21 cellular contexts compared by ENCODE assay signal in the genomic region with DNA sequence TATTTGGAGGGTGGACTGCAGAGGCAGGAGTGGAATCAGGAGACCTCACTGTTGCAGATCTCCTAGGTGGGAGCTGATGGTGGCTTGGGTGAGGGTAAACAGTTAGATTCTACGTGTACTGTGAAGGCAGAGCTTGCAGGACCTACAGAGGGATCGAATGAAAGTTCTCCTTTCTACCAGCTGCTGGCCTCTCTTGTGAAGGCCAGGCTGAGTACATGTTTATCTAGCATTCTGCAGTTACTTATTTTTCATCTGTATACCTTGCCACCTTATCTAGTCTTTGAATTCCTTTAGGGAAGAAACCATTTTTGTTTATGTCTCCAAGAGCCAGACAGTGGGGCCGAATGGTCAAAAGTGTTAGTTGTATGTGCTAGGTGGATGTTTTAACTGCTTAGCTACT. TPM values are rescaled to one million over a fixed set of nuclear protein-coding genes. Genes with fewer than 3 reads are reported as not detected.
DNase-seq lines count a peak whose midpoint lies in the region; ATAC-seq, FAIRE-seq and TF ChIP-seq lines count a peak whose summit lies in the region.
"Had no signal": no experiment of that assay in that cellular context is flagged by ENCODE, and none has a peak within 500 bp of the region (broad histone marks: within the 10 kb centered on the region; RNA-seq: fewer than 3 reads in every experiment).

No MANE protein-coding gene starts in this region.

- H2AFZ ChIP-seq in H1 (ENCODE audit: low read length): no peak overlapping the region

- no TSS peak for BruUV-seq in Calu3 (replicated peaks; lab: Mats Ljungman, UMichigan)

- intact Hi-C loops in CD4-positive, alpha-beta T cell (cut with DNase I, micrococcal nuclease): no loop called here
- intact Hi-C loops in Calu3 (cut with micrococcal nuclease; ENCODE audit: unreplicated experiment): no loop called here

- WGBS in H1 (ENCODE audit: extremely low coverage in 1 of 2, insufficient coverage in 1 of 2, insufficient read length in 1 of 2, insufficient replicate concordance in 2 of 2, low coverage in 1 of 2, low lambda C conversion rate in 2 of 2, missing lambda C conversion rate in 1 of 2), 2 experiments: 90% methylated on average over 3 of the region's 3 CpGs; no CpG with 5 or more reads in 1 of the 2 experiments

- H4K20me1 ChIP-seq in H1 (replicated peaks in 1 of 2; ENCODE audit: control insufficient read depth in 1 of 2, insufficient read depth in 2 of 2, low read length in 2 of 2): no peaks in the 10 kb centered on the region

- H3K14ac ChIP-seq in H1 (ENCODE audit: insufficient read length): no peak overlapping the region

- no peak overlapping the region for H2BK120ac ChIP-seq in H1 (replicated peaks; ENCODE audit: low read depth, low read length)

- no peak for DNase-seq in CD4-positive, alpha-beta T cell
- no peak for DNase-seq in Calu3
- no peak for DNase-seq in T-cell
- DNase-seq in H1 (ENCODE audit: low read depth in 1 of 2, low spot score in 2 of 2): no peak
- no peak for DNase-seq in NOMO-1 (lab: John Stamatoyannopoulos, UW; ENCODE audit: unreplicated experiment in 2 of 2)
- DNase-seq in AG08396 (ENCODE audit: low spot score): no peak
- DNase-seq in DMS153 (lab: John Stamatoyannopoulos, UW): no peak
- DNase-seq: activated CD8-positive, alpha-beta T cell treated with anti-CD3 and anti-CD28 coated beads for 36 hours; activated T-cell treated with anti-CD3 and anti-CD28 coated beads, Interleukin-2, amount 50 U/mL, for 4 hours; Caco-2; heart left ventricle; NCI-H524 treated with DMSO at 0.1 percent for 48 hours; stomach had no signal

- H3K36me3 Mint-ChIP-seq in CD4-positive, alpha-beta T cell (ENCODE audit: low read depth): no peaks in the 10 kb centered on the region
- peaks cover 49% of the 10 kb centered on the region for H3K36me3 Mint-ChIP-seq in Calu3 (ENCODE audit: insufficient read depth, unreplicated experiment)
- peaks cover 10% of the 10 kb centered on the region for H3K36me3 Mint-ChIP-seq in T-cell
- H3K36me3 Mint-ChIP-seq: mesothelial cell of epicardium, type B pancreatic cell had no signal

- H2BK5ac ChIP-seq in H1 (ENCODE audit: low read depth, low read length): no peak overlapping the region

- no peak overlapping the region for H4K5ac ChIP-seq in H1 (ENCODE audit: insufficient read length, low read depth, low read length)

- H4K91ac ChIP-seq in H1 (replicated peaks; ENCODE audit: insufficient read length, low read length): peak overlapping the region; percentile 1

- H3K9ac ChIP-seq in H1 (replicated peaks in 1 of 4; ENCODE audit: extremely low read depth in 1 of 4, low read depth in 3 of 4, low read length in 3 of 4): no peak overlapping the region

- H3K27me3 Mint-ChIP-seq in CD4-positive, alpha-beta T cell: no peaks in the 10 kb centered on the region
- no peaks in the 10 kb centered on the region for H3K27me3 Mint-ChIP-seq in Calu3 (ENCODE audit: unreplicated experiment)
- H3K27me3 Mint-ChIP-seq in T-cell: no peaks in the 10 kb centered on the region
- H3K27me3 Mint-ChIP-seq: activated CD8-positive, alpha-beta T cell treated with anti-CD3 and anti-CD28 coated beads for 36 hours had no signal

- H3K18ac ChIP-seq in H1 (ENCODE audit: extremely low read depth, low read length): no peak overlapping the region

- no peak for TF ChIP-seq RAD21 in H1 (IDR thresholded peaks at IDR 0.05 in 1 of 2, conservative IDR thresholded peaks at IDR 0.05 in 1 of 2; ENCODE audit: low read depth in 2 of 2, low read length in 2 of 2)

- H2BK15ac ChIP-seq in H1 (ENCODE audit: low read length): no peak overlapping the region

- no peaks in the 10 kb centered on the region; the same call in 1 of the 2 replicates for H3K23me2 ChIP-seq in H1 (ENCODE audit: low read depth, low read length)

- no peak for TF ChIP-seq EP300 in H1 (IDR thresholded peaks at IDR 0.05; ENCODE audit: borderline replicate concordance in 1 of 2, low read depth in 2 of 2, low read length in 2 of 2)

- CTCF ChIA-PET in CD4-positive, alpha-beta T cell (lab: Charles Lee): no interaction called here
- CTCF ChIA-PET in Calu3 (lab: Charles Lee) (interaction anchor here (0.8 kb wide), 1 partner anchor 11 kb away, joined by 9 read pairs; no protein-coding TSS in a partner anchor), T-cell (lab: Charles Lee) (no interaction called here), H1 (lab: Charles Lee; ENCODE audit: partially characterized antibody) (interaction anchor here (1.1 to 4.6 kb wide), 3 partner anchors 29 to 200 kb away, joined by 3 to 15 read pairs (median 5); no protein-coding TSS in a partner anchor)

- peak overlapping the region; percentile 69; the same call in 1 of the 2 replicates for H2BK12ac ChIP-seq in H1 (ENCODE audit: low read depth, low read length)

- no peak for TF ChIP-seq CTCF in CD4-positive, alpha-beta T cell (IDR thresholded peaks at IDR 0.05)
- TF ChIP-seq CTCF in Calu3 (IDR thresholded peaks at IDR 0.05; ENCODE audit: unreplicated experiment) (no peak), H1 (IDR thresholded peaks at IDR 0.05; ENCODE audit: control extremely low read depth in 1 of 3, insufficient read depth in 1 of 3, low read depth in 1 of 3, low read length in 3 of 3) (no peak)

- H3K23ac ChIP-seq in H1 (ENCODE audit: insufficient read length): no peak overlapping the region

- H3K79me1 ChIP-seq in H1 (ENCODE audit: low read depth, low read length): no peaks in the 10 kb centered on the region

- peaks cover 58% of the 10 kb centered on the region for H3K4me1 Mint-ChIP-seq in CD4-positive, alpha-beta T cell (ENCODE audit: low read depth)
- peaks cover 77% of the 10 kb centered on the region for H3K4me1 Mint-ChIP-seq in Calu3 (ENCODE audit: low read depth, unreplicated experiment)
- H3K4me1 Mint-ChIP-seq in T-cell: peaks cover 31 to 56% (median 49%) of the 10 kb centered on the region in 3 donors

- POLR2A ChIA-PET in CD4-positive, alpha-beta T cell (lab: Charles Lee): interaction anchor here (3.3 kb wide), 1 partner anchor 12 kb away, joined by 23 read pairs; no protein-coding TSS in a partner anchor
- POLR2A ChIA-PET in T-cell (lab: Charles Lee) (no interaction called here), H1 (lab: Charles Lee; ENCODE audit: partially characterized antibody) (no interaction called here)

- H3K9me3 Mint-ChIP-seq in CD4-positive, alpha-beta T cell: no peaks in the 10 kb centered on the region
- peaks cover 3% of the 10 kb centered on the region for H3K9me3 Mint-ChIP-seq in Calu3 (ENCODE audit: low read depth, unreplicated experiment)
- H3K9me3 Mint-ChIP-seq in T-cell: no peaks in the 10 kb centered on the region
- H3K9me3 Mint-ChIP-seq: activated CD8-positive, alpha-beta T cell treated with anti-CD3 and anti-CD28 coated beads for 36 hours; activated T-cell treated with anti-CD3 and anti-CD28 coated beads, Interleukin-2, amount 50 U/mL, for 4 hours; mesothelial cell of epicardium had no signal

- H3K36me3 ChIP-seq in H1 (ENCODE audit: control insufficient read depth in 2 of 4, insufficient read depth in 4 of 4, low read length in 3 of 4): no peaks in the 10 kb centered on the region
- H3K36me3 ChIP-seq: heart left ventricle, stomach, WERI-Rb-1 had no signal

- no peaks in the 10 kb centered on the region for H3K27me3 ChIP-seq in CD4-positive, alpha-beta T cell (ENCODE audit: control insufficient read depth, insufficient read depth, low read length)
- H3K27me3 ChIP-seq in H1 (replicated peaks in 1 of 4; ENCODE audit: control insufficient read depth in 3 of 4, extremely low read depth in 1 of 4, insufficient read depth in 3 of 4, low read length in 3 of 4): no peaks in the 10 kb centered on the region
- H3K27me3 ChIP-seq: heart left ventricle, stomach had no signal

- H3K9me3 ChIP-seq in CD4-positive, alpha-beta T cell (ENCODE audit: control insufficient read depth, low read length): no peaks in the 10 kb centered on the region
- no peaks in the 10 kb centered on the region for H3K9me3 ChIP-seq in H1 (ENCODE audit: insufficient read depth in 2 of 2, low read depth in 1 of 2, low read length in 1 of 2)
- H3K9me3 ChIP-seq: Caco-2, heart left ventricle, stomach had no signal

- ATAC-seq in CD4-positive, alpha-beta T cell (ENCODE audit: poor library complexity): no peak
- no peak for ATAC-seq in T-cell (replicated peaks in 1 of 4)
- ATAC-seq: activated CD8-positive, alpha-beta T cell treated with anti-CD3 and anti-CD28 coated beads for 36 hours; heart left ventricle; left lobe of liver; Right ventricle myocardium inferior had no signal

- peak overlapping the region; percentile 63; the same call in 1 of the 2 replicates for H2BK20ac ChIP-seq in H1 (ENCODE audit: low read length)

- H3K4ac ChIP-seq in H1 (replicated peaks; ENCODE audit: insufficient read length, low read depth, low read length): no peak overlapping the region

- no peak overlapping the region for H3K4me2 ChIP-seq in H1 (ENCODE audit: insufficient read depth in 1 of 2, low read depth in 2 of 2, low read length in 2 of 2)

- H3K27ac Mint-ChIP-seq in CD4-positive, alpha-beta T cell: peak overlapping the region; percentile 88
- H3K27ac Mint-ChIP-seq in Calu3 (ENCODE audit: unreplicated experiment) (no peak overlapping the region), T-cell (peak overlapping the region; percentile 50 to 53)
- H3K27ac Mint-ChIP-seq: mesothelial cell of epicardium, type B pancreatic cell had no signal

- H3K27ac ChIP-seq in CD4-positive, alpha-beta T cell (ENCODE audit: low read depth, low read length): no peak overlapping the region
- H3K27ac ChIP-seq in H1 (ENCODE audit: low read depth, low read length): no peak overlapping the region
- H3K27ac ChIP-seq: coronary artery, heart left ventricle, stomach, WERI-Rb-1 had no signal

- no peak for TF ChIP-seq POLR2A in H1 (IDR thresholded peaks at IDR 0.05; ENCODE audit: control extremely low read depth in 1 of 2, low read depth in 2 of 2, low read length in 2 of 2)

- no peak overlapping the region for H3K4me3 ChIP-seq in H1 (ENCODE audit: extremely low read depth in 1 of 4, insufficient read depth in 2 of 4, low read depth in 3 of 4, low read length in 4 of 4)
- H3K4me3 ChIP-seq: heart left ventricle, skin epidermis, stomach had no signal

- no peak overlapping the region for H2AK5ac ChIP-seq in H1 (ENCODE audit: low read depth, low read length)

- FAIRE-seq in H1 (lab: Jason Lieb, UNC): no peak
- FAIRE-seq: GM18507 had no signal

- no peak overlapping the region for H3K4me3 Mint-ChIP-seq in CD4-positive, alpha-beta T cell
- H3K4me3 Mint-ChIP-seq in Calu3 (ENCODE audit: low read depth, unreplicated experiment): peak overlapping the region; percentile 2
- no peak overlapping the region for H3K4me3 Mint-ChIP-seq in T-cell
- H3K4me3 Mint-ChIP-seq: activated CD8-positive, alpha-beta T cell treated with anti-CD3 and anti-CD28 coated beads for 36 hours; activated T-cell treated with anti-CD3 and anti-CD28 coated beads, Interleukin-2, amount 50 U/mL, for 4 hours; mesothelial cell of epicardium; type B pancreatic cell had no signal

- H4K8ac ChIP-seq in H1 (ENCODE audit: extremely low read depth, insufficient read depth, low read length): no peak overlapping the region

- peaks cover 1 to 12% (median 7%) of the 10 kb centered on the region in 4 experiments; a peak in 6 of 7 replicates for H3K4me1 ChIP-seq in H1 (replicated peaks in 1 of 4; ENCODE audit: control insufficient read depth in 3 of 4, insufficient read depth in 4 of 4, low read length in 3 of 4)

- H3K79me2 ChIP-seq in H1 (ENCODE audit: control insufficient read depth in 1 of 2, insufficient read depth in 2 of 2, low read length in 2 of 2): no peaks in the 10 kb centered on the region

- H3K56ac ChIP-seq in H1 (replicated peaks; ENCODE audit: insufficient read length, low read depth, low read length): no peak overlapping the region

RNA-seq across cellular contexts. Expression of a gene that starts 57.6 kb away (rescaled TPM):
- 10 to 100 TPM; 15.1 to 17.6 TPM for total RNA-seq in CD4-positive, alpha-beta T cell
- total RNA-seq in Calu3 (2022) (144 and 184 TPM in 2 replicates), T-cell (10 to 100 TPM in 2 of 5 donors, 1 to 10 TPM in 3; 6.6 to 16.5 (median 8.8) TPM)
- 229 and 240 TPM in 2 replicates for total RNA-seq in H1 (2021; fragmentation: NEBNext Ultra II Directional; extraction: Animal tissue kit (Norgen Biotek cat#: 25700))
- polyA plus RNA-seq in H1 (2011; rRNA removed): 332 and 478 TPM in 2 replicates
- 461 TPM for polyA plus RNA-seq in H1 (2011; cell fraction: cytosol; rRNA removed)
- 86.9 TPM for polyA plus RNA-seq in H1 (2011; cell fraction: nucleus; rRNA removed)
- 218 to 276 TPM (median 234 TPM) in 4 replicates for polyA plus RNA-seq in H1 (2012, experiment 1 of 2)
- 278 TPM for polyA plus RNA-seq in H1 (2012, experiment 2 of 2)
- 378 TPM for polyA plus RNA-seq in H1 (2013, experiment 1 of 2)
- polyA plus RNA-seq in H1 (2013, experiment 2 of 2): 392 TPM
- 71.6 and 81.9 TPM in 2 replicates for polyA minus RNA-seq in H1 (2011; rRNA and poly(A)+ RNA removed)
- 37.3 TPM for polyA minus RNA-seq in H1 (2011; cell fraction: cytosol; rRNA and poly(A)+ RNA removed)
- 65.7 TPM for polyA minus RNA-seq in H1 (2011; cell fraction: nucleus; rRNA and poly(A)+ RNA removed)

Comparison
In these comparisons a context has a peak if more than half of its experiments do, and no peak if none do; other contexts are left out.
1. CTCF ChIA-PET loops: an anchor here in Calu3 (0.8 kb wide) and H1 (1.1 to 4.6 kb wide); none called in CD4-positive, alpha-beta T cell and T-cell.